8 cellular contexts compared by ENCODE assay signal in genomic region chr2:121076885-121077549, GRCh38.
DNase-seq lines count a peak whose midpoint lies in the region; ATAC-seq and TF ChIP-seq lines count a peak whose summit lies in the region.

No MANE protein-coding gene starts in this region.

- H3K4me1 ChIP-seq in Caco-2 (peaks cover 20% of the 10 kb centered on the region), GM23248 (ENCODE audit: insufficient read depth) (peaks cover 5% of the 10 kb centered on the region; the same call in 1 of the 2 replicates), mucosa of descending colon (ENCODE audit: low read depth) (no peaks in the 10 kb centered on the region)

- H4K20me1 ChIP-seq in GM23248 (ENCODE audit: insufficient read depth): no peaks in the 10 kb centered on the region

- H3K36me3 Mint-ChIP-seq in Caco-2 (ENCODE audit: insufficient read depth, unreplicated experiment): peaks cover 14% of the 10 kb centered on the region

- no TSS peak for BruUV-seq in Caco-2 (replicated peaks; lab: Mats Ljungman, UMichigan)

- no peaks in the 10 kb centered on the region for H3K9me3 Mint-ChIP-seq in Caco-2 (ENCODE audit: unreplicated experiment)

- H3K4me3 Mint-ChIP-seq in Caco-2 (ENCODE audit: unreplicated experiment): no peak overlapping the region

- H3K4me3 ChIP-seq in Caco-2 (ENCODE audit: low read depth, low read length) (no peak overlapping the region), GM23248 (no peak overlapping the region), dorsolateral prefrontal cortex (no peak overlapping the region), mucosa of descending colon (no peak overlapping the region)

- peak; percentile 83 for ATAC-seq in mucosa of descending colon

- H3K9me2 ChIP-seq in GM23248 (ENCODE audit: insufficient read depth): no peaks in the 10 kb centered on the region

- no peak overlapping the region for H2AFZ ChIP-seq in GM23248

- H3F3A ChIP-seq in GM23248 (ENCODE audit: insufficient read depth): 0 out of 2 replicates have a peak, but pooled peaks cover 6% of the 10 kb centered on the region

- POLR2A ChIA-PET in Caco-2 (lab: Charles Lee): no interaction called here

- WGBS in GM23248 (ENCODE audit: low coverage in 1 of 2, low lambda C conversion rate in 2 of 2, missing lambda C conversion rate in 2 of 2), 2 experiments: 49 to 54% methylated on average over 25 to 26 of the region's 26 CpGs

- in situ Hi-C loops in GM23248 (cut with MboI): loop anchor here (5.0 to 25.0 kb wide), 3 partner anchors 385 to 740 kb away; partner anchors contain the start of gene INHBB

- no peaks in the 10 kb centered on the region for H3K79me2 ChIP-seq in GM23248 (ENCODE audit: insufficient read depth)

- intact Hi-C loops in Caco-2 (cut with micrococcal nuclease; ENCODE audit: unreplicated experiment) (no loop called here), dorsolateral prefrontal cortex (cut with DNase I) (loop anchor here (5.0 kb wide), 1 partner anchor 735 kb away; no protein-coding TSS in a partner anchor), mucosa of descending colon (cut with DNase I, micrococcal nuclease) (no loop called here)

- TF ChIP-seq CTCF in Caco-2 (IDR thresholded peaks at IDR 0.05; ENCODE audit: insufficient read depth in 1 of 2, low read depth in 1 of 2, low read length in 1 of 2, severe bottlenecking in 1 of 2, unreplicated experiment in 1 of 2) (peak; percentile 97 to 98), dorsolateral prefrontal cortex (IDR thresholded peaks at IDR 0.05 in 54 of 56, conservative IDR thresholded peaks at IDR 0.05 in 2 of 56; ENCODE audit: low read depth in 1 of 56, partially characterized antibody in 56 of 56) (peak; percentile 39 to 79 (median 65)), mucosa of descending colon (IDR thresholded peaks at IDR 0.05) (peak; percentile 96)

- H3K27me3 ChIP-seq in Caco-2 (replicated peaks; ENCODE audit: control insufficient read depth, insufficient read depth, low read length): no peaks in the 10 kb centered on the region
- no peaks in the 10 kb centered on the region for H3K27me3 ChIP-seq in GM23248 (replicated peaks; ENCODE audit: insufficient read depth)
- H3K27me3 ChIP-seq in dorsolateral prefrontal cortex: peaks cover 0 to 18% (median 0%) of the 10 kb centered on the region in 45 donors

- peak; percentile 82 to 90 for DNase-seq in Caco-2
- DNase-seq in GM23248: peak; percentile 76
- DNase-seq in NCI-H1930 (lab: John Stamatoyannopoulos, UW): peak; percentile 10 to 32
- peak; percentile 87 for DNase-seq in activated CD4-positive, alpha-beta T cell treated with anti-CD3 and anti-CD28 coated beads for 48 hours
- DNase-seq in dorsolateral prefrontal cortex: peak in 2 of 10 donors; percentile 24 to 38
- DNase-seq in mucosa of descending colon: peak; percentile 70 to 87 (median 83)
- DNase-seq in stimulated activated naive CD4-positive, alpha-beta T cell treated with Interleukin-2 at 50 U/mL for 16 hours (lab: John Stamatoyannopoulos, UW): peak; percentile 35
- DNase-seq in mesenteric fat pad (ENCODE audit: low spot score): no peak

- H3K27ac Mint-ChIP-seq in Caco-2 (ENCODE audit: unreplicated experiment): no peak overlapping the region

- H3K9ac ChIP-seq in GM23248: no peak overlapping the region

- CTCF ChIA-PET in Caco-2 (lab: Charles Lee): interaction anchor here (1.0 to 3.4 kb wide), 4 partner anchors 123 to 381 kb away, joined by 3 to 18 read pairs (median 6); no protein-coding TSS in a partner anchor

- H3K4me1 Mint-ChIP-seq in Caco-2 (ENCODE audit: low read depth, unreplicated experiment): no peaks in the 10 kb centered on the region

- no peak overlapping the region for H3K27ac ChIP-seq in GM23248
- H3K27ac ChIP-seq in dorsolateral prefrontal cortex: no peak overlapping the region

- H3K36me3 ChIP-seq in Caco-2 (ENCODE audit: control insufficient read depth, insufficient read depth, low read length) (no peaks in the 10 kb centered on the region), GM23248 (ENCODE audit: low read depth) (no peaks in the 10 kb centered on the region), mucosa of descending colon (ENCODE audit: low read depth) (no peaks in the 10 kb centered on the region)

- H3K9me3 ChIP-seq in Caco-2: no peaks in the 10 kb centered on the region
- H3K9me3 ChIP-seq in GM23248 (ENCODE audit: low read depth): no peaks in the 10 kb centered on the region
- no peaks in the 10 kb centered on the region for H3K9me3 ChIP-seq in mucosa of descending colon

- no peak overlapping the region for H3K4me2 ChIP-seq in GM23248 (ENCODE audit: unreplicated experiment)

- no peaks in the 10 kb centered on the region for H3K27me3 Mint-ChIP-seq in Caco-2 (ENCODE audit: insufficient read depth, unreplicated experiment)

Comparison
In these comparisons a context has a peak if more than half of its experiments do, and no peak if none do; other contexts are left out.
1. intact Hi-C loops: an anchor here in dorsolateral prefrontal cortex (5.0 kb wide); none called in Caco-2 and mucosa of descending colon.